Comparison of ENCODE assay signal across 12 cellular contexts in the genomic region with DNA sequence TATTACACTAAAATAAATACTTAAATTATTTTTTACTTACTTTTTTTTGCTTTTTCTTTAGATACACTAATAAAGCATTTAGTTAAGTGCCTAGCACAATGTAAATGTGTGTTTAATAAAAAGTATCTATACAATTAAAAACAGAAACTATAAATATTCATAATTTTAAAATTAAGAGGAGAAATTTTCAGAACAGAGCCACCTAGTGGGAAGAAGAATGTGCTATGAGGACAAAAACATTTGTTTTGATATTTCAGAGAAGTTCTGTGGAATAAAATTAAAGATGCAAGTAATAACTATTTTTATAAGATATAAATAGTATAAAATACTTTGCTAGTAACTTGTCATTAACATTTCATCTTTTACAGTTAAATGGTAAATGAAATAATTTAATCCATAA. TPM values are rescaled to one million over a fixed set of nuclear protein-coding genes. Genes with fewer than 3 reads are reported as not detected.
DNase-seq lines count a peak whose midpoint lies in the region; ATAC-seq, FAIRE-seq and TF ChIP-seq lines count a peak whose summit lies in the region.
"Had no signal": no experiment of that assay in that cellular context is flagged by ENCODE, and none has a peak within 500 bp of the region (broad histone marks: within the 10 kb centered on the region; RNA-seq: fewer than 3 reads in every experiment).

No MANE protein-coding gene starts in this region.

- TF ChIP-seq CTCF in heart left ventricle (IDR thresholded peaks at IDR 0.05) (peak in 9 of 12 donors; percentile 19 to 60 (median 39)), OCI-LY3 (IDR thresholded peaks at IDR 0.05; ENCODE audit: low read depth, low read length) (peak; percentile 23; the same call in 1 of the 2 replicates), endothelial cell of umbilical vein (IDR thresholded peaks at IDR 0.05; ENCODE audit: extremely low read depth in 1 of 2, insufficient read depth in 1 of 2, low read depth in 1 of 2, low read length in 2 of 2) (peak in 1 of 2 donors; percentile 22), thoracic aorta (IDR thresholded peaks at IDR 0.05) (peak; percentile 22), adrenal gland (IDR thresholded peaks at IDR 0.05) (peak in 3 of 6 experiments; percentile 26 to 44 (median 35))

- H3K4me3 ChIP-seq in heart left ventricle: no peak overlapping the region
- no peak overlapping the region for H3K4me3 ChIP-seq in OCI-LY3 (ENCODE audit: low read length)
- H3K4me3 ChIP-seq in endothelial cell of umbilical vein (replicated peaks in 1 of 3; ENCODE audit: insufficient read depth in 1 of 3, low read depth in 1 of 3, low read length in 3 of 3): no peak overlapping the region
- H3K4me3 ChIP-seq in thoracic aorta: no peak overlapping the region
- no peak overlapping the region for H3K4me3 ChIP-seq in adrenal gland

- H3K36me3 ChIP-seq in heart left ventricle (no peaks in the 10 kb centered on the region), OCI-LY3 (replicated peaks; ENCODE audit: low read depth, low read length) (no peaks in the 10 kb centered on the region), endothelial cell of umbilical vein (ENCODE audit: control insufficient read depth in 2 of 2, extremely low read depth in 1 of 2, insufficient read depth in 2 of 2, low read length in 2 of 2) (no peaks in the 10 kb centered on the region), thoracic aorta (no peaks in the 10 kb centered on the region), adrenal gland (replicated peaks in 1 of 2) (no peaks in the 10 kb centered on the region)

- H4K20me1 ChIP-seq in OCI-LY3 (ENCODE audit: insufficient read depth, low read length): no peaks in the 10 kb centered on the region
- H4K20me1 ChIP-seq in endothelial cell of umbilical vein (replicated peaks; ENCODE audit: control insufficient read depth, extremely low read depth, insufficient read depth, low read length): no peaks in the 10 kb centered on the region

- H3K9ac ChIP-seq in OCI-LY3 (ENCODE audit: low read length) (no peak overlapping the region), endothelial cell of umbilical vein (replicated peaks; ENCODE audit: extremely low read depth, insufficient read depth, low read length) (no peak overlapping the region)

- no TSS peak for BruUV-seq in endothelial cell of umbilical vein (replicated peaks; lab: Mats Ljungman, UMichigan)

- POLR2A ChIA-PET in endothelial cell of umbilical vein (lab: Charles Lee): no interaction called here

- no peak overlapping the region; the same call in 1 of the 2 replicates for H2AFZ ChIP-seq in OCI-LY3 (ENCODE audit: low read depth, low read length)
- no peak overlapping the region for H2AFZ ChIP-seq in endothelial cell of umbilical vein (ENCODE audit: low read depth, low read length)

- H3K27me3 ChIP-seq in heart left ventricle (no peaks in the 10 kb centered on the region), OCI-LY3 (ENCODE audit: low read depth, low read length) (no peaks in the 10 kb centered on the region), endothelial cell of umbilical vein (ENCODE audit: control insufficient read depth in 2 of 2, insufficient read depth in 2 of 2, low read length in 2 of 2) (no peaks in the 10 kb centered on the region), thoracic aorta (replicated peaks; ENCODE audit: insufficient read depth) (no peaks in the 10 kb centered on the region), adrenal gland (no peaks in the 10 kb centered on the region)

- FAIRE-seq in endothelial cell of umbilical vein (lab: Jason Lieb, UNC): no peak

- H3K4me2 ChIP-seq in OCI-LY3 (ENCODE audit: low read length) (no peak overlapping the region), endothelial cell of umbilical vein (ENCODE audit: insufficient read depth, low read length) (no peak overlapping the region)

- ATAC-seq in heart left ventricle (no peak), left cardiac atrium (no peak), thoracic aorta (ENCODE audit: insufficient number of reproducible peaks, low FRiP score, low read depth) (no peak)
- ATAC-seq: effector memory CD8-positive, alpha-beta T cell had no signal

- H3K27ac ChIP-seq in heart left ventricle (no peak overlapping the region), OCI-LY3 (ENCODE audit: low read length) (no peak overlapping the region), endothelial cell of umbilical vein (ENCODE audit: insufficient read depth, low read depth, low read length) (no peak overlapping the region), thoracic aorta (no peak overlapping the region), adrenal gland (no peak overlapping the region)

- no peak for TF ChIP-seq POLR2A in heart left ventricle (IDR thresholded peaks at IDR 0.05)
- TF ChIP-seq POLR2A in endothelial cell of umbilical vein (IDR thresholded peaks at IDR 0.05; ENCODE audit: low read depth, low read length): no peak
- no peak for TF ChIP-seq POLR2A in adrenal gland (IDR thresholded peaks at IDR 0.05)

- DNase-seq in heart left ventricle (no peak), left cardiac atrium (no peak), endothelial cell of umbilical vein (ENCODE audit: low read depth, low spot score) (peak; percentile 1), thoracic aorta (ENCODE audit: low spot score) (no peak), adrenal gland (no peak), GM03348 (ENCODE audit: low spot score) (no peak), NCI-H510A (lab: John Stamatoyannopoulos, UW) (no peak)
- DNase-seq: COR-L47; effector memory CD8-positive, alpha-beta T cell; NCI-H345 had no signal

- H3K4me1 ChIP-seq in heart left ventricle (no peaks in the 10 kb centered on the region), OCI-LY3 (ENCODE audit: low read length) (no peaks in the 10 kb centered on the region), endothelial cell of umbilical vein (ENCODE audit: control insufficient read depth, extremely low read depth, insufficient read depth, low read length) (no peaks in the 10 kb centered on the region), thoracic aorta (ENCODE audit: control insufficient read depth in 1 of 2, low read depth in 2 of 2) (no peaks in the 10 kb centered on the region), adrenal gland (replicated peaks in 1 of 2) (no peaks in the 10 kb centered on the region)

- H3K79me2 ChIP-seq in OCI-LY3 (ENCODE audit: low read length) (no peaks in the 10 kb centered on the region), endothelial cell of umbilical vein (ENCODE audit: control insufficient read depth, insufficient read depth, low read length) (no peaks in the 10 kb centered on the region)

- no peaks in the 10 kb centered on the region for H3K9me1 ChIP-seq in endothelial cell of umbilical vein (replicated peaks; ENCODE audit: control insufficient read depth, extremely low read depth, insufficient read depth, low read length)

- intact Hi-C loops in heart left ventricle (cut with DNase I) (no loop called here), left cardiac atrium (cut with DNase I) (no loop called here), endothelial cell of umbilical vein (cut with micrococcal nuclease) (loop anchor here (10.0 kb wide), 1 partner anchor 454 kb away; no protein-coding TSS in a partner anchor), adrenal gland (cut with DNase I) (no loop called here)

- CTCF ChIA-PET in endothelial cell of umbilical vein (lab: Charles Lee): interaction anchor here (0.8 to 2.7 kb wide), 29 partner anchors 10 to 862 kb away, joined by 3 to 122 read pairs (median 5); no protein-coding TSS in a partner anchor

- dilution Hi-C loops in endothelial cell of umbilical vein (cut with MboI; ENCODE audit: extremely low pct_ligation_motif_present, low sequenced_read_pairs): no loop called here

- H3K9me3 ChIP-seq in heart left ventricle: no peaks in the 10 kb centered on the region
- H3K9me3 ChIP-seq in OCI-LY3 (ENCODE audit: insufficient read depth, low read length): no peaks in the 10 kb centered on the region
- H3K9me3 ChIP-seq in endothelial cell of umbilical vein (replicated peaks; ENCODE audit: control insufficient read depth, insufficient read depth, low read length): no peaks in the 10 kb centered on the region
- no peaks in the 10 kb centered on the region for H3K9me3 ChIP-seq in thoracic aorta
- no peaks in the 10 kb centered on the region for H3K9me3 ChIP-seq in adrenal gland (replicated peaks in 1 of 3)

TF ChIP-seq in endothelial cell of umbilical vein, 7 proteins besides CTCF, POLR2A, EP300 and RAD21:
- TF ChIP-seq EZH2 (IDR thresholded peaks at IDR 0.05; ENCODE audit: borderline replicate concordance, low read depth, low read length, severe bottlenecking): no peak
- TF ChIP-seq, protein P1, sequence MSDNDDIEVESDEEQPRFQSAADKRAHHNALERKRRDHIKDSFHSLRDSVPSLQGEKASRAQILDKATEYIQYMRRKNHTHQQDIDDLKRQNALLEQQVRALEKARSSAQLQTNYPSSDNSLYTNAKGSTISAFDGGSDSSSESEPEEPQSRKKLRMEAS (IDR thresholded peaks at IDR 0.05; ENCODE audit: insufficient read depth, insufficient read length): no peak
- no peak for TF ChIP-seq GATA2 (IDR thresholded peaks at IDR 0.05; ENCODE audit: insufficient read depth, insufficient read length, low read depth, low read length)
- no peak for TF ChIP-seq MYC (IDR thresholded peaks at IDR 0.05; ENCODE audit: low read depth, low read length)
- no peak for TF ChIP-seq POLR2AphosphoS5 (IDR thresholded peaks at IDR 0.05; ENCODE audit: insufficient read depth, low read depth, low read length)
- TF ChIP-seq FOS (IDR thresholded peaks at IDR 0.05; ENCODE audit: borderline replicate concordance, insufficient read depth, low read length): no peak
- no peak for TF ChIP-seq JUN (IDR thresholded peaks at IDR 0.05; ENCODE audit: borderline replicate concordance, insufficient read depth, insufficient read length, low read depth)

RNA-seq across cellular contexts. Expression of a gene that starts 33.6 kb away (rescaled TPM):
- total RNA-seq in heart left ventricle (not detected), left cardiac atrium (not detected), endothelial cell of umbilical vein (not detected in 2 replicates), thoracic aorta (not detected), adrenal gland (not detected)
- polyA plus RNA-seq in heart left ventricle (not detected), endothelial cell of umbilical vein (not detected in 2 replicates), adrenal gland (not detected)
- polyA plus RNA-seq in endothelial cell of umbilical vein (2011; cell fraction: cytosol; rRNA removed): not detected in 2 replicates
- not detected in 2 replicates for polyA plus RNA-seq in endothelial cell of umbilical vein (2011; cell fraction: nucleus; rRNA removed)
- not detected in 2 replicates for polyA plus RNA-seq in endothelial cell of umbilical vein (2012)
- not detected in 2 replicates for polyA minus RNA-seq in endothelial cell of umbilical vein
- not detected for polyA minus RNA-seq in endothelial cell of umbilical vein (2011; cell fraction: cytosol; rRNA and poly(A)+ RNA removed)
- polyA minus RNA-seq in endothelial cell of umbilical vein (2011; cell fraction: nucleus; rRNA and poly(A)+ RNA removed): not detected in 2 replicates
- polyA plus RNA-seq: keratinocyte had no signal
